In the genomic region with DNA sequence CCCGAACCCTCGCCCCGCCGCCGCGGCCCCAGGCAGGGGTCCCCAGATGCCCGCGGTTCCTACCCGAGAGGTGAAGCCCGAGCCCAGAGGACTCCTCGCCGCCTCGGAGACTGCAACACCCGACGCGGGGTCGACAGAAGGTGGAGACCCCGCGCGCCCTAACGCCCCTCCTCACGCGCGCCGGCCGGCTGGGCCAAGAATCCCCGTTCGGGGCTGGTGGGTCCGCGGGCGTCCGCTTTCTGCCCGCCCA, we compare ENCODE assay signal across 8 cellular contexts. TPM values are rescaled to one million over a fixed set of nuclear protein-coding genes. Genes with fewer than 3 reads are reported as not detected.
DNase-seq lines count a peak whose midpoint lies in the region; ATAC-seq and TF ChIP-seq lines count a peak whose summit lies in the region.

No MANE protein-coding gene starts in this region.

- POLR2A ChIA-PET in AG04450 (lab: Yijun Ruan, JAX), result no interaction called here

- H3K14ac ChIP-seq in H9 (ENCODE audit: insufficient read depth, low read length), result peak overlapping the region; percentile 87

- H3K27me3 ChIP-seq in AG04450 (ENCODE audit: control insufficient read depth, insufficient read depth, low read length) (no peaks in the 10 kb centered on the region), H9 (ENCODE audit: insufficient read depth, low read length) (no peaks in the 10 kb centered on the region), WERI-Rb-1 (ENCODE audit: insufficient read depth, low read depth, severe bottlenecking) (no peaks in the 10 kb centered on the region)

- CTCF ChIA-PET in AG04450 (lab: Charles Lee), result no interaction called here

- H3K4me2 ChIP-seq in H9 (ENCODE audit: insufficient read depth, insufficient read length, low read length), result peak overlapping the region; percentile 80

- intact Hi-C loops in cardiac septum (cut with DNase I), result no loop called here

- H3K56ac ChIP-seq in H9 (ENCODE audit: insufficient read length, low read depth, low read length), result no peak overlapping the region

- H3K4me1 Mint-ChIP-seq in H9, result peaks cover 12 to 29% of the 10 kb centered on the region in 2 experiments

- H2BK15ac ChIP-seq in H9 (ENCODE audit: low read depth, low read length), result no peak overlapping the region

- no peaks in the 10 kb centered on the region for H4K20me1 ChIP-seq in H9 (ENCODE audit: control insufficient read depth, insufficient read depth, insufficient read length)

- H2BK120ac ChIP-seq in H9 (ENCODE audit: low read depth, low read length, poor library complexity, severe bottlenecking), result no peak overlapping the region

- peak overlapping the region; percentile 88 to 89 for H3K4me3 Mint-ChIP-seq in H9

- no peak for ATAC-seq in GM18858 (IDR thresholded peaks at IDR 0.05; ENCODE audit: unreplicated experiment)

- H3K36me3 ChIP-seq in WERI-Rb-1, result peaks cover 48% of the 10 kb centered on the region

- no peak overlapping the region for H2BK20ac ChIP-seq in H9 (ENCODE audit: low read depth, low read length, poor library complexity, severe bottlenecking)

- no peak overlapping the region for H2BK5ac ChIP-seq in H9 (ENCODE audit: insufficient read length, low read length)

- no peaks in the 10 kb centered on the region for H3K9me3 Mint-ChIP-seq in H9

- TF ChIP-seq CTCF in AG04450 (IDR thresholded peaks at IDR 0.05; ENCODE audit: low read depth, low read length) (no peak), H9 (conservative IDR thresholded peaks at IDR 0.05) (no peak), WERI-Rb-1 (IDR thresholded peaks at IDR 0.05; ENCODE audit: low read depth, low read length) (no peak)

- H3K27ac Mint-ChIP-seq in H9, result peak overlapping the region in 2 of 3 experiments; percentile 70 to 84; a peak in 5 of 7 replicates

- peak overlapping the region; percentile 52 for H3K27ac ChIP-seq in AG04450 (ENCODE audit: low read depth, low read length)
- H3K27ac ChIP-seq in H9 (ENCODE audit: insufficient read length, low read depth, low read length), result peak overlapping the region; percentile 22
- H3K27ac ChIP-seq in WERI-Rb-1, result peak overlapping the region; percentile 99

- H3K4me1 ChIP-seq in H9 (ENCODE audit: insufficient read depth, low read length), result no peaks in the 10 kb centered on the region

- peak overlapping the region; percentile 89 for H3K4me3 ChIP-seq in AG04450 (ENCODE audit: low read depth, low read length)
- H3K4me3 ChIP-seq in WERI-Rb-1 (ENCODE audit: low read depth, low read length), result peak overlapping the region; percentile 86
- peak overlapping the region; percentile 97 for H3K4me3 ChIP-seq in skeletal muscle cell (ENCODE audit: low read depth, low read length)

- no peak overlapping the region; the same call in 1 of the 2 replicates for H3K4ac ChIP-seq in H9 (ENCODE audit: low read depth, low read length)

- no peak overlapping the region for H4K8ac ChIP-seq in H9 (replicated peaks; ENCODE audit: insufficient read length, low read depth, low read length)

- DNase-seq in AG04450 (ENCODE audit: low read depth, low spot score) (no peak), H9 (peak; percentile 46), WERI-Rb-1 (no peak), cardiac septum (ENCODE audit: low spot score) (peak; percentile 75), skeletal muscle cell (ENCODE audit: low read depth) (no peak), NCI-H2196 treated with DMSO at 0.1 percent for 48 hours (lab: John Stamatoyannopoulos, UW; ENCODE audit: unreplicated experiment) (no peak), ACHN (no peak)

- H3K79me1 ChIP-seq in H9 (ENCODE audit: insufficient read depth, low read depth, low read length, poor library complexity, severe bottlenecking), result peaks cover 6% of the 10 kb centered on the region

- WGBS in H9 (ENCODE audit: extremely low coverage, insufficient read length, low lambda C conversion rate), result no CpG with 5 or more reads among the region's 33 CpGs

- in situ Hi-C loops in ACHN (cut with HindIII; ENCODE audit: low pct_ligation_motif_present, low pct_unique_long_range_greater_than_20kb, low sequenced_read_pairs), result no loop called here

- H3K23me2 ChIP-seq in H9 (ENCODE audit: insufficient read length, low read depth, low read length, poor library complexity, severe bottlenecking), result peaks cover 10% of the 10 kb centered on the region

- H3K9me3 ChIP-seq in AG04450 (ENCODE audit: control insufficient read depth, insufficient read depth, low read length), result no peaks in the 10 kb centered on the region; the same call in 1 of the 2 replicates
- no peaks in the 10 kb centered on the region for H3K9me3 ChIP-seq in H9 (ENCODE audit: control insufficient read depth, low read depth, low read length)
- H3K9me3 ChIP-seq in WERI-Rb-1 (ENCODE audit: severe bottlenecking), result peaks cover 4% of the 10 kb centered on the region

- peaks cover 19 to 43% (median 39%) of the 10 kb centered on the region in 3 experiments for H3K36me3 Mint-ChIP-seq in H9 (ENCODE audit: insufficient read depth in 1 of 3, low read depth in 3 of 3)

- no peak overlapping the region for H2BK12ac ChIP-seq in H9 (ENCODE audit: insufficient read length, low read depth, low read length)

- H4K91ac ChIP-seq in H9 (ENCODE audit: insufficient read length, low read depth, low read length), result peak overlapping the region; percentile 99

- H3K9ac ChIP-seq in H9 (ENCODE audit: extremely low read depth, insufficient read length, low read length), result peak overlapping the region; percentile 95

- no peak overlapping the region for H2AFZ ChIP-seq in H9 (ENCODE audit: low read length)

- peak overlapping the region; percentile 78 for H3K18ac ChIP-seq in H9 (ENCODE audit: insufficient read length, low read depth, low read length)

- H2AK5ac ChIP-seq in H9 (ENCODE audit: insufficient read length, low read length), result no peak overlapping the region

- H3T11ph ChIP-seq in H9 (ENCODE audit: low read length), result no peak overlapping the region

- H3K27me3 Mint-ChIP-seq in H9 (ENCODE audit: low read depth), result no peaks in the 10 kb centered on the region; the same call in 1 of the 2 replicates

- peaks cover 38% of the 10 kb centered on the region for H3K79me2 ChIP-seq in H9 (ENCODE audit: insufficient read depth, low read length)

- no peak overlapping the region for H3K23ac ChIP-seq in H9 (ENCODE audit: insufficient read length, low read depth, low read length)

- no peak overlapping the region for H4K5ac ChIP-seq in H9 (ENCODE audit: insufficient read length, low read depth, low read length)

RNA-seq across cellular contexts. Expression of a gene that starts 0.5 kb away (rescaled TPM):
- 356 and 439 TPM in 2 replicates for polyA plus RNA-seq in AG04450 (2011; rRNA removed)
- polyA minus RNA-seq in AG04450 (2011; rRNA and poly(A)+ RNA removed), result 186 and 230 TPM in 2 replicates
- 813 and 824 TPM in 2 replicates for total RNA-seq in H9 (2021)
- 214 TPM for total RNA-seq in cardiac septum

RNA-seq across cellular contexts. Expression of a gene that starts 23.2 kb away (rescaled TPM):
- 31.5 and 33.3 TPM in 2 replicates for polyA plus RNA-seq in AG04450 (2011; rRNA removed)
- 37.1 and 37.8 TPM in 2 replicates for polyA minus RNA-seq in AG04450 (2011; rRNA and poly(A)+ RNA removed)
- total RNA-seq in H9 (2021) (136 and 145 TPM in 2 replicates), cardiac septum (26.3 TPM)

RNA-seq across cellular contexts. Expression of a gene that starts 27.9 kb away (rescaled TPM):
- polyA plus RNA-seq in AG04450 (2011; rRNA removed), result 89.8 and 97.0 TPM in 2 replicates
- polyA minus RNA-seq in AG04450 (2011; rRNA and poly(A)+ RNA removed), result 31.8 and 53.5 TPM in 2 replicates
- total RNA-seq in H9 (2021), result 265 and 275 TPM in 2 replicates
- total RNA-seq in cardiac septum, result 15.2 TPM

RNA-seq across cellular contexts. Expression of a gene that starts 50.7 kb away (rescaled TPM):
- 22.6 and 27.9 TPM in 2 replicates for polyA plus RNA-seq in AG04450 (2011; rRNA removed)
- 8.6 and 11.0 TPM in 2 replicates for polyA minus RNA-seq in AG04450 (2011; rRNA and poly(A)+ RNA removed)
- total RNA-seq in H9 (2021), result 76.2 and 77.7 TPM in 2 replicates
- total RNA-seq in cardiac septum, result 27.7 TPM

Comparison
In these comparisons a context has a peak if more than half of its experiments do, and no peak if none do; other contexts are left out.
1. DNase-seq: peak in H9 (single experiment) and cardiac septum (single experiment); none in AG04450 (single experiment), WERI-Rb-1 (single experiment), skeletal muscle cell (single experiment), NCI-H2196 treated with DMSO at 0.1 percent for 48 hours (single experiment) and ACHN (single experiment).
2. H3K27ac ChIP-seq: peak in every context shown above with its lines; median percentile 99 in WERI-Rb-1; 52 in AG04450; 22 in H9.
3. RNA of a gene that starts 27.9 kb away (total RNA-seq): 265 to 275 TPM in H9; 15.2 TPM in cardiac septum (single experiment); every median in the first group is over 10 times any median in the second.
4. Peak in every context shown above with its lines, with median percentiles within 50 percentile points of each other: H3K4me3 ChIP-seq.